Comparison of ENCODE assay signal across 1 cellular context in genomic region chr6:17729223-17730077, GRCh38.
TF ChIP-seq lines count a peak whose summit lies in the region.

No MANE protein-coding gene starts in this region.

TF ChIP-seq in K562, 482 proteins besides CTCF, POLR2A, EP300 and RAD21 (continued from another document and continues in another):
- TF ChIP-seq, protein P1, sequence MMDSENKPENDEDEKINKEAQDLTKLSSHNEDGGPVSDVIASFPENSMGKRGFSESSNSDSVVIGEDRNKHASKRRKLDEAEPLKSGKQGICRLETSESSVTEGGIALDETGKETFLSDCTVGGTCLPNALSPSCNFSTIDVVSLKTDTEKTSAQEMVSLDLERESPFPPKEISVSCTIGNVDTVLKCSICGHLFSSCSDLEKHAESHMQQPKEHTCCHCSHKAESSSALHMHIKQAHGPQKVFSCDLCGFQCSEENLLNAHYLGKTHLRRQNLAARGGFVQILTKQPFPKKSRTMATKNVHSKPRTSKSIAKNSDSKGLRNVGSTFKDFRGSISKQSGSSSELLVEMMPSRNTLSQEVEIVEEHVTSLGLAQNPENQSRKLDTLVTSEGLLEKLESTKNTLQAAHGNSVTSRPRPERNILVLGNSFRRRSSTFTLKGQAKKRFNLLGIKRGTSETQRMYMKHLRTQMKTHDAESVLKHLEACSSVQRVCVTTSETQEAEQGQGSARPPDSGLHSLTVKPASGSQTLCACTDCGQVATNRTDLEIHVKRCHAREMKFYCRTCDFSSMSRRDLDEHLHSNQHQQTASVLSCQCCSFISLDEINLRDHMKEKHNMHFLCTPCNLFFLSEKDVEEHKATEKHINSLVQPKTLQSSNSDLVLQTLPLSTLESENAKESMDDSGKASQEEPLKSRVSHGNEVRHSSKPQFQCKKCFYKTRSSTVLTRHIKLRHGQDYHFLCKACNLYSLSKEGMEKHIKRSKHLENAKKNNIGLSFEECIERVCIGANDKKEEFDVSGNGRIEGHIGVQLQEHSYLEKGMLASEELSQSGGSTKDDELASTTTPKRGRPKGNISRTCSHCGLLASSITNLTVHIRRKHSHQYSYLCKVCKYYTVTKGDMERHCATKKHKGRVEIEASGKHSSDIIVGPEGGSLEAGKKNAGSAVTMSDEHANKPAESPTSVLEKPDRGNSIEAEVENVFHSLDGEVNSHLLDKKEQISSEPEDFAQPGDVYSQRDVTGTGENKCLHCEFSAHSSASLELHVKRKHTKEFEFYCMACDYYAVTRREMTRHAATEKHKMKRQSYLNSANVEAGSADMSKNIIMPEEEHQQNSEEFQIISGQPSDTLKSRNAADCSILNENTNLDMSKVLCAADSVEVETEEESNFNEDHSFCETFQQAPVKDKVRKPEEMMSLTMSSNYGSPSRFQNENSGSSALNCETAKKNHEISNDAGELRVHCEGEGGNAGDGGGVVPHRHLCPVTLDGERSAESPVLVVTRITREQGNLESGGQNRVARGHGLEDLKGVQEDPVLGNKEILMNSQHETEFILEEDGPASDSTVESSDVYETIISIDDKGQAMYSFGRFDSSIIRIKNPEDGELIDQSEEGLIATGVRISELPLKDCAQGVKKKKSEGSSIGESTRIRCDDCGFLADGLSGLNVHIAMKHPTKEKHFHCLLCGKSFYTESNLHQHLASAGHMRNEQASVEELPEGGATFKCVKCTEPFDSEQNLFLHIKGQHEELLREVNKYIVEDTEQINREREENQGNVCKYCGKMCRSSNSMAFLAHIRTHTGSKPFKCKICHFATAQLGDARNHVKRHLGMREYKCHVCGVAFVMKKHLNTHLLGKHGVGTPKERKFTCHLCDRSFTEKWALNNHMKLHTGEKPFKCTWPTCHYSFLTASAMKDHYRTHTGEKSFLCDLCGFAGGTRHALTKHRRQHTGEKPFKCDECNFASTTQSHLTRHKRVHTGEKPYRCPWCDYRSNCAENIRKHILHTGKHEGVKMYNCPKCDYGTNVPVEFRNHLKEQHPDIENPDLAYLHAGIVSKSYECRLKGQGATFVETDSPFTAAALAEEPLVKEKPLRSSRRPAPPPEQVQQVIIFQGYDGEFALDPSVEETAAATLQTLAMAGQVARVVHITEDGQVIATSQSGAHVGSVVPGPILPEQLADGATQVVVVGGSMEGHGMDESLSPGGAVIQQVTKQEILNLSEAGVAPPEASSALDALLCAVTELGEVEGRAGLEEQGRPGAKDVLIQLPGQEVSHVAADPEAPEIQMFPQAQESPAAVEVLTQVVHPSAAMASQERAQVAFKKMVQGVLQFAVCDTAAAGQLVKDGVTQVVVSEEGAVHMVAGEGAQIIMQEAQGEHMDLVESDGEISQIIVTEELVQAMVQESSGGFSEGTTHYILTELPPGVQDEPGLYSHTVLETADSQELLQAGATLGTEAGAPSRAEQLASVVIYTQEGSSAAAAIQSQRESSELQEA (IDR thresholded peaks at IDR 0.05; ENCODE audit: low read depth), result no peak
- TF ChIP-seq, protein P2, sequence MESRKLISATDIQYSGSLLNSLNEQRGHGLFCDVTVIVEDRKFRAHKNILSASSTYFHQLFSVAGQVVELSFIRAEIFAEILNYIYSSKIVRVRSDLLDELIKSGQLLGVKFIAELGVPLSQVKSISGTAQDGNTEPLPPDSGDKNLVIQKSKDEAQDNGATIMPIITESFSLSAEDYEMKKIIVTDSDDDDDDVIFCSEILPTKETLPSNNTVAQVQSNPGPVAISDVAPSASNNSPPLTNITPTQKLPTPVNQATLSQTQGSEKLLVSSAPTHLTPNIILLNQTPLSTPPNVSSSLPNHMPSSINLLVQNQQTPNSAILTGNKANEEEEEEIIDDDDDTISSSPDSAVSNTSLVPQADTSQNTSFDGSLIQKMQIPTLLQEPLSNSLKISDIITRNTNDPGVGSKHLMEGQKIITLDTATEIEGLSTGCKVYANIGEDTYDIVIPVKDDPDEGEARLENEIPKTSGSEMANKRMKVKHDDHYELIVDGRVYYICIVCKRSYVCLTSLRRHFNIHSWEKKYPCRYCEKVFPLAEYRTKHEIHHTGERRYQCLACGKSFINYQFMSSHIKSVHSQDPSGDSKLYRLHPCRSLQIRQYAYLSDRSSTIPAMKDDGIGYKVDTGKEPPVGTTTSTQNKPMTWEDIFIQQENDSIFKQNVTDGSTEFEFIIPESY (CRISPR knock-in tag; IDR thresholded peaks at IDR 0.05), result no peak
- TF ChIP-seq ZNF134 (CRISPR knock-in tag; conservative IDR thresholded peaks at IDR 0.05), result no peak
- TF ChIP-seq MAFF (IDR thresholded peaks at IDR 0.05; ENCODE audit: low read length), result no peak
- peak; percentile 69 for TF ChIP-seq ASH1L (IDR thresholded peaks at IDR 0.05; ENCODE audit: borderline replicate concordance, low read depth, partially characterized antibody)
- TF ChIP-seq LCOR (CRISPR knock-in tag; IDR thresholded peaks at IDR 0.05), result peak; percentile 82
- TF ChIP-seq SETDB1 (IDR thresholded peaks at IDR 0.05; ENCODE audit: low read length), result no peak
- TF ChIP-seq TAF1 (IDR thresholded peaks at IDR 0.05; ENCODE audit: control insufficient read depth, extremely low read depth, insufficient read depth, low read length, severe bottlenecking), result no peak
- TF ChIP-seq HDAC3 (IDR thresholded peaks at IDR 0.05; ENCODE audit: borderline replicate concordance, partially characterized antibody), result peak; percentile 30
- TF ChIP-seq DACH1 (IDR thresholded peaks at IDR 0.05; ENCODE audit: partially characterized antibody), result no peak
- no peak for TF ChIP-seq RCOR1 (IDR thresholded peaks at IDR 0.05; ENCODE audit: borderline replicate concordance in 1 of 2, low read depth in 2 of 2, low read length in 2 of 2)
- no peak for TF ChIP-seq NFIX (CRISPR knock-in tag; IDR thresholded peaks at IDR 0.05; ENCODE audit: low read depth)
- TF ChIP-seq, protein P3, sequence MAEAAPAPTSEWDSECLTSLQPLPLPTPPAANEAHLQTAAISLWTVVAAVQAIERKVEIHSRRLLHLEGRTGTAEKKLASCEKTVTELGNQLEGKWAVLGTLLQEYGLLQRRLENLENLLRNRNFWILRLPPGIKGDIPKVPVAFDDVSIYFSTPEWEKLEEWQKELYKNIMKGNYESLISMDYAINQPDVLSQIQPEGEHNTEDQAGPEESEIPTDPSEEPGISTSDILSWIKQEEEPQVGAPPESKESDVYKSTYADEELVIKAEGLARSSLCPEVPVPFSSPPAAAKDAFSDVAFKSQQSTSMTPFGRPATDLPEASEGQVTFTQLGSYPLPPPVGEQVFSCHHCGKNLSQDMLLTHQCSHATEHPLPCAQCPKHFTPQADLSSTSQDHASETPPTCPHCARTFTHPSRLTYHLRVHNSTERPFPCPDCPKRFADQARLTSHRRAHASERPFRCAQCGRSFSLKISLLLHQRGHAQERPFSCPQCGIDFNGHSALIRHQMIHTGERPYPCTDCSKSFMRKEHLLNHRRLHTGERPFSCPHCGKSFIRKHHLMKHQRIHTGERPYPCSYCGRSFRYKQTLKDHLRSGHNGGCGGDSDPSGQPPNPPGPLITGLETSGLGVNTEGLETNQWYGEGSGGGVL (CRISPR knock-in tag; IDR thresholded peaks at IDR 0.05), result no peak
- 0 out of 2 replicates have a peak, but pooled peaks have one; percentile 31 for TF ChIP-seq POLR2G (IDR thresholded peaks at IDR 0.05; ENCODE audit: low read depth, low read length)
- 0 out of 2 replicates have a peak, but pooled peaks have one; percentile 45 for TF ChIP-seq GTF2E2 (tag; IDR thresholded peaks at IDR 0.05)
- TF ChIP-seq SMARCC2 (IDR thresholded peaks at IDR 0.05; ENCODE audit: low read depth), result peak; percentile 86
- TF ChIP-seq ZNF184 (CRISPR knock-in tag; IDR thresholded peaks at IDR 0.05), result no peak
- no peak for TF ChIP-seq ADNP (tag; IDR thresholded peaks at IDR 0.05)
- no peak for TF ChIP-seq BCL6 (CRISPR knock-in tag; IDR thresholded peaks at IDR 0.05)
- no peak for TF ChIP-seq NR3C1 (CRISPR knock-in tag; IDR thresholded peaks at IDR 0.05)
- TF ChIP-seq, protein P4, sequence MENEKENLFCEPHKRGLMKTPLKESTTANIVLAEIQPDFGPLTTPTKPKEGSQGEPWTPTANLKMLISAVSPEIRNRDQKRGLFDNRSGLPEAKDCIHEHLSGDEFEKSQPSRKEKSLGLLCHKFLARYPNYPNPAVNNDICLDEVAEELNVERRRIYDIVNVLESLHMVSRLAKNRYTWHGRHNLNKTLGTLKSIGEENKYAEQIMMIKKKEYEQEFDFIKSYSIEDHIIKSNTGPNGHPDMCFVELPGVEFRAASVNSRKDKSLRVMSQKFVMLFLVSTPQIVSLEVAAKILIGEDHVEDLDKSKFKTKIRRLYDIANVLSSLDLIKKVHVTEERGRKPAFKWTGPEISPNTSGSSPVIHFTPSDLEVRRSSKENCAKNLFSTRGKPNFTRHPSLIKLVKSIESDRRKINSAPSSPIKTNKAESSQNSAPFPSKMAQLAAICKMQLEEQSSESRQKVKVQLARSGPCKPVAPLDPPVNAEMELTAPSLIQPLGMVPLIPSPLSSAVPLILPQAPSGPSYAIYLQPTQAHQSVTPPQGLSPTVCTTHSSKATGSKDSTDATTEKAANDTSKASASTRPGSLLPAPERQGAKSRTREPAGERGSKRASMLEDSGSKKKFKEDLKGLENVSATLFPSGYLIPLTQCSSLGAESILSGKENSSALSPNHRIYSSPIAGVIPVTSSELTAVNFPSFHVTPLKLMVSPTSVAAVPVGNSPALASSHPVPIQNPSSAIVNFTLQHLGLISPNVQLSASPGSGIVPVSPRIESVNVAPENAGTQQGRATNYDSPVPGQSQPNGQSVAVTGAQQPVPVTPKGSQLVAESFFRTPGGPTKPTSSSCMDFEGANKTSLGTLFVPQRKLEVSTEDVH (IDR thresholded peaks at IDR 0.05; ENCODE audit: low read depth, partially characterized antibody), result no peak
- TF ChIP-seq SMARCE1 (IDR thresholded peaks at IDR 0.05), result peak; percentile 86
- peak in 1 of 2 experiments; percentile 63; a peak in 2 of 3 replicates for TF ChIP-seq CBX3 (IDR thresholded peaks at IDR 0.05; ENCODE audit: borderline replicate concordance in 1 of 2, low read length in 2 of 2)
- TF ChIP-seq, protein P5, sequence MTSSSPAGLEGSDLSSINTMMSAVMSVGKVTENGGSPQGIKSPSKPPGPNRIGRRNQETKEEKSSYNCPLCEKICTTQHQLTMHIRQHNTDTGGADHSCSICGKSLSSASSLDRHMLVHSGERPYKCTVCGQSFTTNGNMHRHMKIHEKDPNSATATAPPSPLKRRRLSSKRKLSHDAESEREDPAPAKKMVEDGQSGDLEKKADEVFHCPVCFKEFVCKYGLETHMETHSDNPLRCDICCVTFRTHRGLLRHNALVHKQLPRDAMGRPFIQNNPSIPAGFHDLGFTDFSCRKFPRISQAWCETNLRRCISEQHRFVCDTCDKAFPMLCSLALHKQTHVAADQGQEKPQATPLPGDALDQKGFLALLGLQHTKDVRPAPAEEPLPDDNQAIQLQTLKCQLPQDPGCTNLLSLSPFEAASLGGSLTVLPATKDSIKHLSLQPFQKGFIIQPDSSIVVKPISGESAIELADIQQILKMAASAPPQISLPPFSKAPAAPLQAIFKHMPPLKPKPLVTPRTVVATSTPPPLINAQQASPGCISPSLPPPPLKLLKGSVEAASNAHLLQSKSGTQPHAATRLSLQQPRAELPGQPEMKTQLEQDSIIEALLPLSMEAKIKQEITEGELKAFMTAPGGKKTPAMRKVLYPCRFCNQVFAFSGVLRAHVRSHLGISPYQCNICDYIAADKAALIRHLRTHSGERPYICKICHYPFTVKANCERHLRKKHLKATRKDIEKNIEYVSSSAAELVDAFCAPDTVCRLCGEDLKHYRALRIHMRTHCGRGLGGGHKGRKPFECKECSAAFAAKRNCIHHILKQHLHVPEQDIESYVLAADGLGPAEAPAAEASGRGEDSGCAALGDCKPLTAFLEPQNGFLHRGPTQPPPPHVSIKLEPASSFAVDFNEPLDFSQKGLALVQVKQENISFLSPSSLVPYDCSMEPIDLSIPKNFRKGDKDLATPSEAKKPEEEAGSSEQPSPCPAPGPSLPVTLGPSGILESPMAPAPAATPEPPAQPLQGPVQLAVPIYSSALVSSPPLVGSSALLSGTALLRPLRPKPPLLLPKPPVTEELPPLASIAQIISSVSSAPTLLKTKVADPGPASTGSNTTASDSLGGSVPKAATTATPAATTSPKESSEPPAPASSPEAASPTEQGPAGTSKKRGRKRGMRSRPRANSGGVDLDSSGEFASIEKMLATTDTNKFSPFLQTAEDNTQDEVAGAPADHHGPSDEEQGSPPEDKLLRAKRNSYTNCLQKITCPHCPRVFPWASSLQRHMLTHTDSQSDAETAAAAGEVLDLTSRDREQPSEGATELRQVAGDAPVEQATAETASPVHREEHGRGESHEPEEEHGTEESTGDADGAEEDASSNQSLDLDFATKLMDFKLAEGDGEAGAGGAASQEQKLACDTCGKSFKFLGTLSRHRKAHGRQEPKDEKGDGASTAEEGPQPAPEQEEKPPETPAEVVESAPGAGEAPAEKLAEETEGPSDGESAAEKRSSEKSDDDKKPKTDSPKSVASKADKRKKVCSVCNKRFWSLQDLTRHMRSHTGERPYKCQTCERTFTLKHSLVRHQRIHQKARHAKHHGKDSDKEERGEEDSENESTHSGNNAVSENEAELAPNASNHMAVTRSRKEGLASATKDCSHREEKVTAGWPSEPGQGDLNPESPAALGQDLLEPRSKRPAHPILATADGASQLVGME (CRISPR knock-in tag; IDR thresholded peaks at IDR 0.05), result no peak
- TF ChIP-seq ZNF436 (CRISPR knock-in tag; IDR thresholded peaks at IDR 0.05), result no peak
- TF ChIP-seq YBX1 (IDR thresholded peaks at IDR 0.05), result no peak
- TF ChIP-seq SMAD4 (CRISPR knock-in tag; conservative IDR thresholded peaks at IDR 0.05), result 0 out of 2 replicates have a peak, but pooled peaks have one; percentile 46
- no peak for TF ChIP-seq HOMEZ (CRISPR knock-in tag; IDR thresholded peaks at IDR 0.05)
- TF ChIP-seq ZEB2 (IDR thresholded peaks at IDR 0.05), result no peak
- TF ChIP-seq ZNF778 (CRISPR knock-in tag; IDR thresholded peaks at IDR 0.05), result no peak
- TF ChIP-seq MXI1 (IDR thresholded peaks at IDR 0.05; ENCODE audit: low read depth, low read length), result no peak
- no peak for TF ChIP-seq ELF4 (CRISPR knock-in tag; IDR thresholded peaks at IDR 0.05)
- no peak for TF ChIP-seq CBFA2T3 (IDR thresholded peaks at IDR 0.05)
- peak; percentile 45 for TF ChIP-seq EP400 (IDR thresholded peaks at IDR 0.05)
